ENCODE assay signal across 25 cellular contexts in the genomic region with DNA sequence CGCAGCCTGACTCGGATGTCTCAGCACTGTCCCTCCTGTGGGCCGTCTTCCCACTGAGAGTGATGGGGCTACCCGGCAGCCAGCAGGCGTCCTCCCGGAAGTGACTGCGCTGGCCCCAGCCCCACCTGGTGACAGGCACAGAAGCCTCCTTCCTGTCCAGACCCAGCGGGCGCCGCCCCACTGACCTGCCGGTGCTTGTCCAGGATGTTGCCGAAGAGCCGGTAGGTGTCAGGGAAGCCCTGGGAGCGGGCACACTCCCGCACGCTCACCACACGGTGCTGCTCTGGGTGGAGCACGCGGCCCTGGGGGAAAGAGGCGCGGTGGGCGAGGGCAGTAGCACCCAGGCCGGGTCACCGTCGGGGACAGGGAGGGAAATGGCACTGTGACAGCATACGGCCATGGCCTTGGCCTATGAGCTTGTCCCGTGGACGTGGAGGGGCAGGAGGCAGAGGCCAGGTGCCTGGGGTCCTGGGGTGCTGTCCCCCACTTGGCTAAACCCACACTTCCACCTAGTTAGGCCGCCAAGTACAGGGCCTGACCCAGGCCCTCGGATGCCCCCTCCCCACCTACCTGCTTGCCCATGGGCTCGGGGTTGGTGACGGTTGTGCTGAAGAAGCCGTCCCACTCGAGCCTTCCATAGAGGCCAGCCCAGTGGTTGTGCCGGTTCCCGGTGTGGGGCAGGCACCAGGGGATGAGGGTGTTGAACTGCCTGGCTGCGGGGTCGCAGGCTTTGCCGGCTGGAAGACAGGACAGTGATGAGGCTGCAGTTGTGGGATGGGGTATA. TPM values are rescaled to one million over a fixed set of nuclear protein-coding genes. Genes with fewer than 3 reads are reported as not detected.
A peak's percentile ranks its signal among the peaks of the same experiment; 100 is the strongest.
DNase-seq lines count a peak whose midpoint lies in the region; ATAC-seq and TF ChIP-seq lines count a peak whose summit lies in the region.
"Had no signal": no experiment of that assay in that cellular context is flagged by ENCODE, and none has a peak within 500 bp of the region (broad histone marks: within the 10 kb centered on the region; RNA-seq: fewer than 3 reads in every experiment).

No MANE protein-coding gene starts in this region.

- 54% methylated on average over 30 of the region's 39 CpGs for WGBS in mammary epithelial cell (ENCODE audit: low coverage, missing lambda C conversion rate)
- 90 to 94% methylated on average over 39 of the region's 39 CpGs for WGBS in aorta, 2 donors

- no peak overlapping the region for H2AFZ ChIP-seq in mammary epithelial cell (ENCODE audit: low read depth, low read length)

- intact Hi-C loops in mammary epithelial cell (cut with micrococcal nuclease) (loop anchor here (1.0 kb wide), 3 partner anchors 15 to 204 kb away; no protein-coding TSS in a partner anchor), left lung (cut with DNase I) (no loop called here), aorta (cut with DNase I) (no loop called here)

- CTCF ChIA-PET in mammary epithelial cell (lab: Charles Lee; ENCODE audit: low non-redundant PET) = no interaction called here

- H3K4me1 Mint-ChIP-seq in stimulated activated naive CD8-positive, alpha-beta T cell treated with anti-CD3 and anti-CD28 coated beads, Interleukin-15, amount 100 ng/mL, for 72 hours = peaks cover 10% of the 10 kb centered on the region
- H3K4me1 Mint-ChIP-seq: activated CD4-positive, alpha-beta memory T cell treated with anti-CD3 and anti-CD28 coated beads, Interleukin-2, amount 10 ng/mL, durations not matched to agents 7 days and 5 days; endodermal cell; naive B cell; stimulated activated effector memory CD8-positive, alpha-beta T cell treated with anti-CD3 and anti-CD28 coated beads, Interleukin-12 subunit alpha, Interleukin-12 subunit beta, amount 100 ng/mL, for 72 hours had no signal

- peaks cover 10% of the 10 kb centered on the region for H3K4me1 ChIP-seq in mammary epithelial cell (ENCODE audit: insufficient read depth, low read length)
- peaks cover 0 to 5% of the 10 kb centered on the region in 2 donors for H3K4me1 ChIP-seq in left lung
- no peaks in the 10 kb centered on the region for H3K4me1 ChIP-seq in aorta (ENCODE audit: control insufficient read depth in 1 of 2, insufficient read depth in 2 of 2, low read length in 2 of 2)
- H3K4me1 ChIP-seq: SJCRH30 had no signal

- dilution Hi-C loops in mammary epithelial cell (cut with HindIII; ENCODE audit: low sequenced_read_pairs) = no loop called here

- ATAC-seq in stimulated activated naive CD8-positive, alpha-beta T cell treated with anti-CD3 and anti-CD28 coated beads, Interleukin-15, amount 100 ng/mL, for 72 hours = peak; percentile 42
- no peak for ATAC-seq in stimulated activated naive CD8-positive, alpha-beta T cell treated with anti-CD3 and anti-CD28 coated beads, Interleukin-15, Interleukin-2, amounts not matched to agents 100 U/mL and 50 U/mL, for 24 hours
- ATAC-seq in left lung (peak; percentile 88), aorta (ENCODE audit: low FRiP score) (peak; percentile 38), GM21390 (IDR thresholded peaks at IDR 0.05; ENCODE audit: unreplicated experiment) (no peak)
- ATAC-seq: activated CD4-positive, CD25-positive, alpha-beta regulatory T cell treated with anti-CD3 and anti-CD28 coated beads, Interleukin-2, amount 50 U/mL, for 24 hours; stimulated activated effector memory CD8-positive, alpha-beta T cell treated with anti-CD3 and anti-CD28 coated beads, Interleukin-12 subunit alpha, Interleukin-12 subunit beta, amount 100 ng/mL, for 72 hours had no signal

- BruUV-seq in mammary epithelial cell (replicated peaks; lab: Mats Ljungman, UMichigan) = no TSS peak

- no peak overlapping the region for H3K9ac ChIP-seq in mammary epithelial cell (ENCODE audit: insufficient read depth, low read length)
- H3K9ac ChIP-seq: KMS-11 had no signal

- peak in 1 of 2 donors; percentile 36 for TF ChIP-seq CTCF in mammary epithelial cell (conservative IDR thresholded peaks at IDR 0.05 in 1 of 2, IDR thresholded peaks at IDR 0.05 in 1 of 2; ENCODE audit: extremely low read depth in 1 of 2, insufficient read depth in 1 of 2, low read depth in 1 of 2, low read length in 2 of 2)
- TF ChIP-seq CTCF in left lung (IDR thresholded peaks at IDR 0.05) = no peak

- peak overlapping the region; percentile 51 for H3K4me2 ChIP-seq in mammary epithelial cell (ENCODE audit: insufficient read depth, low read depth, low read length)
- H3K4me2 ChIP-seq: KMS-11 had no signal

- no peaks in the 10 kb centered on the region for H4K20me1 ChIP-seq in mammary epithelial cell (ENCODE audit: insufficient read depth, low read length)

- no peaks in the 10 kb centered on the region for H3K27me3 Mint-ChIP-seq in stimulated activated naive CD8-positive, alpha-beta T cell treated with anti-CD3 and anti-CD28 coated beads, Interleukin-15, amount 100 ng/mL, for 72 hours
- H3K27me3 Mint-ChIP-seq: activated CD4-positive, alpha-beta memory T cell treated with anti-CD3 and anti-CD28 coated beads, Interleukin-2, amount 10 ng/mL, durations not matched to agents 7 days and 5 days; naive B cell had no signal

- no peaks in the 10 kb centered on the region for H3K9me3 Mint-ChIP-seq in stimulated activated naive CD8-positive, alpha-beta T cell treated with anti-CD3 and anti-CD28 coated beads, Interleukin-15, amount 100 ng/mL, for 72 hours
- H3K9me3 Mint-ChIP-seq: activated CD4-positive, alpha-beta memory T cell treated with anti-CD3 and anti-CD28 coated beads, Interleukin-2, amount 10 ng/mL, durations not matched to agents 7 days and 5 days; endodermal cell; stimulated activated effector memory CD8-positive, alpha-beta T cell treated with anti-CD3 and anti-CD28 coated beads, Interleukin-12 subunit alpha, Interleukin-12 subunit beta, amount 100 ng/mL, for 72 hours had no signal

- no peak for DNase-seq in stimulated activated naive CD8-positive, alpha-beta T cell treated with anti-CD3 and anti-CD28 coated beads, Interleukin-15, amount 100 ng/mL, for 72 hours
- DNase-seq in stimulated activated naive CD8-positive, alpha-beta T cell treated with anti-CD3 and anti-CD28 coated beads, Interleukin-15, Interleukin-2, amounts not matched to agents 100 U/mL and 50 U/mL, for 24 hours = no peak
- DNase-seq in mammary epithelial cell (peak; percentile 67), left lung (peak; percentile 78 to 86), aorta (peak in 1 of 2 donors; percentile 77)
- no peak for DNase-seq in stimulated activated CD4-positive, alpha-beta T cell treated with anti-CD3 and anti-CD28 coated beads, Interleukin-1b, Interleukin-23, amount 100 ng/mL, for 48 hours
- no peak for DNase-seq in NK-92 treated with Interleukin-12 subunit alpha and Interleukin-12 subunit beta, amount 100 ng/mL, for 24 hours (lab: John Stamatoyannopoulos, UW)
- DNase-seq: activated CD4-positive, alpha-beta memory T cell treated with anti-CD3 and anti-CD28 coated beads, Interleukin-2, amount 10 ng/mL, durations not matched to agents 7 days and 5 days; activated T-cell treated with anti-CD3 and anti-CD28 coated beads for 4 hours; amniotic stem cell; endodermal cell; naive B cell; NCI-H146; NCI-H2171; NCI-H524 treated with DMSO at 0.1 percent for 48 hours; retina; SJCRH30; stimulated activated CD4-positive, alpha-beta T cell treated with anti-CD3 and anti-CD28 coated beads, Interleukin-2, amount 100 ng/mL, for 48 hours had no signal

- peak overlapping the region in 1 of 2 donors; percentile 67 for H3K27ac Mint-ChIP-seq in stimulated activated naive CD8-positive, alpha-beta T cell treated with anti-CD3 and anti-CD28 coated beads, Interleukin-15, amount 100 ng/mL, for 72 hours
- H3K27ac Mint-ChIP-seq: activated CD4-positive, alpha-beta memory T cell treated with anti-CD3 and anti-CD28 coated beads, Interleukin-2, amount 10 ng/mL, durations not matched to agents 7 days and 5 days; endodermal cell had no signal

- H3K36me3 ChIP-seq in mammary epithelial cell (ENCODE audit: insufficient read depth, low read length) (peaks cover 42% of the 10 kb centered on the region), left lung (peaks cover 0 to 100% of the 10 kb centered on the region in 2 donors), aorta (ENCODE audit: control insufficient read depth in 1 of 2, insufficient read depth in 2 of 2, low read length in 1 of 2) (peaks cover 0 to 14% of the 10 kb centered on the region in 2 donors)

- H3K27ac ChIP-seq in mammary epithelial cell (ENCODE audit: insufficient read depth, low read depth, low read length) (no peak overlapping the region), left lung (peak overlapping the region; percentile 41 to 73), aorta (ENCODE audit: low read depth in 1 of 2, low read length in 2 of 2) (no peak overlapping the region)
- H3K27ac ChIP-seq: C4-2B, coronary artery, KMS-11, SJCRH30, thoracic aorta had no signal

- H3K9me3 ChIP-seq in mammary epithelial cell (replicated peaks; ENCODE audit: insufficient read depth, low read length) (no peaks in the 10 kb centered on the region), left lung (no peaks in the 10 kb centered on the region), aorta (ENCODE audit: control insufficient read depth, low read length) (no peaks in the 10 kb centered on the region)
- H3K9me3 ChIP-seq: SJCRH30, thoracic aorta had no signal

- H3K4me3 ChIP-seq in mammary epithelial cell (replicated peaks in 1 of 3; ENCODE audit: insufficient read depth in 1 of 3, low read depth in 2 of 3, low read length in 3 of 3) (peak overlapping the region in 1 of 3 experiments; percentile 29), left lung (peak overlapping the region; percentile 20 to 27), aorta (ENCODE audit: low read length in 2 of 2) (no peak overlapping the region)
- H3K4me3 ChIP-seq: coronary artery, SJCRH30, thoracic aorta had no signal

- H3K27me3 ChIP-seq in mammary epithelial cell (ENCODE audit: insufficient read depth, low read length) = no peaks in the 10 kb centered on the region
- H3K27me3 ChIP-seq in left lung = no peaks in the 10 kb centered on the region
- no peaks in the 10 kb centered on the region for H3K27me3 ChIP-seq in aorta (ENCODE audit: control insufficient read depth in 1 of 2, insufficient read depth in 2 of 2, low read length in 1 of 2)
- H3K27me3 ChIP-seq: SJCRH30 had no signal

- in situ Hi-C loops in mammary epithelial cell (cut with MboI; ENCODE audit: low sequenced_read_pairs in 2 of 2) = no loop called here

- H3K79me2 ChIP-seq in mammary epithelial cell (ENCODE audit: insufficient read depth, low read length) = peaks cover 5% of the 10 kb centered on the region

- no peak overlapping the region for H3K4me3 Mint-ChIP-seq in stimulated activated naive CD8-positive, alpha-beta T cell treated with anti-CD3 and anti-CD28 coated beads, Interleukin-15, amount 100 ng/mL, for 72 hours
- H3K4me3 Mint-ChIP-seq: activated CD4-positive, alpha-beta memory T cell treated with anti-CD3 and anti-CD28 coated beads, Interleukin-2, amount 10 ng/mL, durations not matched to agents 7 days and 5 days; endodermal cell; naive B cell; stimulated activated effector memory CD8-positive, alpha-beta T cell treated with anti-CD3 and anti-CD28 coated beads, Interleukin-12 subunit alpha, Interleukin-12 subunit beta, amount 100 ng/mL, for 72 hours had no signal

RNA-seq across cellular contexts. Expression of a gene that starts 16.0 kb away (rescaled TPM):
- total RNA-seq in mammary epithelial cell = 100 to 1,000 TPM; 178 to 223 TPM
- polyA plus RNA-seq in mammary epithelial cell = 178 TPM
- 105 TPM for polyA minus RNA-seq in mammary epithelial cell
- total RNA-seq in left lung = 100 to 1,000 TPM; 162 to 166 TPM
- total RNA-seq in aorta = 100 to 1,000 TPM; 143 to 176 TPM
- 100 to 1,000 TPM; 162 to 319 TPM for polyA plus RNA-seq in aorta

RNA-seq across cellular contexts. Expression of a gene that starts 24.2 kb away (rescaled TPM):
- total RNA-seq in mammary epithelial cell = 10 to 100 TPM in 1 of 2 donors, 1 to 10 TPM in 1; 2.5 to 22.2 TPM
- polyA plus RNA-seq in mammary epithelial cell = 5.0 TPM
- not detected for polyA minus RNA-seq in mammary epithelial cell
- total RNA-seq in left lung = 10 to 100 TPM in 1 of 2 donors, 1 to 10 TPM in 1; 8.4 to 24.4 TPM
- total RNA-seq in aorta = 10 to 100 TPM in 1 of 2 donors, 1 to 10 TPM in 1; 9.7 to 10.5 TPM
- polyA plus RNA-seq in aorta = 10 to 100 TPM in 1 of 2 donors, 1 to 10 TPM in 1; 5.3 to 16.0 TPM

RNA-seq across cellular contexts. Expression of a gene that starts 29.6 kb away (rescaled TPM):
- total RNA-seq in mammary epithelial cell = 10 to 100 TPM; 26.8 to 72.6 TPM
- 40.6 TPM for polyA plus RNA-seq in mammary epithelial cell
- polyA minus RNA-seq in mammary epithelial cell = 97.0 TPM
- total RNA-seq in left lung = 10 to 100 TPM; 23.4 to 49.8 TPM
- total RNA-seq in aorta = 10 to 100 TPM; 24.3 to 30.9 TPM
- 10 to 100 TPM; 13.1 to 24.7 TPM for polyA plus RNA-seq in aorta

RNA-seq across cellular contexts. Expression of a gene that starts 33.3 kb away (rescaled TPM):
- not detected for total RNA-seq in mammary epithelial cell
- 0.26 TPM for polyA plus RNA-seq in mammary epithelial cell
- polyA minus RNA-seq in mammary epithelial cell = not detected
- total RNA-seq in left lung = under 1 TPM; 0.38 to 0.68 TPM
- total RNA-seq in aorta = under 1 TPM; 0.19 to 0.24 TPM
- polyA plus RNA-seq in aorta = under 1 TPM; 0.41 to 0.63 TPM
- total RNA-seq: endodermal cell, SJCRH30, thoracic aorta had no signal

RNA-seq across cellular contexts. Expression of a gene that starts 49.6 kb away (rescaled TPM):
- total RNA-seq in mammary epithelial cell = 10 to 100 TPM; 14.3 to 22.4 TPM
- polyA plus RNA-seq in mammary epithelial cell = 17.5 TPM
- polyA minus RNA-seq in mammary epithelial cell = 9.3 TPM
- 10 to 100 TPM; 30.9 to 38.8 TPM for total RNA-seq in left lung
- total RNA-seq in aorta = 10 to 100 TPM; 32.1 to 50.5 TPM
- 10 to 100 TPM; 20.3 to 70.2 TPM for polyA plus RNA-seq in aorta
- total RNA-seq: SJCRH30 had no signal

Comparison
In these comparisons a context has a peak if more than half of its experiments do, and no peak if none do; other contexts are left out.
1. ATAC-seq: peak in stimulated activated naive CD8-positive, alpha-beta T cell treated with anti-CD3 and anti-CD28 coated beads, Interleukin-15, amount 100 ng/mL, for 72 hours (single experiment), left lung (single experiment) and aorta (single experiment); none in stimulated activated naive CD8-positive, alpha-beta T cell treated with anti-CD3 and anti-CD28 coated beads, Interleukin-15, Interleukin-2, amounts not matched to agents 100 U/mL and 50 U/mL, for 24 hours (single experiment) and GM21390 (single experiment).
2. DNase-seq: peak in mammary epithelial cell (single experiment) and left lung (2 of 2); none in stimulated activated naive CD8-positive, alpha-beta T cell treated with anti-CD3 and anti-CD28 coated beads, Interleukin-15, amount 100 ng/mL, for 72 hours (0 of 2), stimulated activated naive CD8-positive, alpha-beta T cell treated with anti-CD3 and anti-CD28 coated beads, Interleukin-15, Interleukin-2, amounts not matched to agents 100 U/mL and 50 U/mL, for 24 hours (single experiment), stimulated activated CD4-positive, alpha-beta T cell treated with anti-CD3 and anti-CD28 coated beads, Interleukin-1b, Interleukin-23, amount 100 ng/mL, for 48 hours (single experiment) and NK-92 treated with Interleukin-12 subunit alpha and Interleukin-12 subunit beta, amount 100 ng/mL, for 24 hours (single experiment).
3. H3K27ac ChIP-seq: peak in left lung (2 of 2); none in mammary epithelial cell (single experiment) and aorta (0 of 2).
4. H3K4me3 ChIP-seq: peak in left lung (2 of 2); none in aorta (0 of 2).